ENCODE assay signal across 15 cellular contexts in genomic region chr16:76370344-76370743, GRCh38.
DNase-seq lines count a peak whose midpoint lies in the region; TF ChIP-seq lines count a peak whose summit lies in the region.
"Had no signal": no experiment of that assay in that cellular context is flagged by ENCODE, and none has a peak within 500 bp of the region (broad histone marks: within the 10 kb centered on the region; RNA-seq: fewer than 3 reads in every experiment).

No MANE protein-coding gene starts in this region.

- no peaks in the 10 kb centered on the region for H3K36me3 Mint-ChIP-seq in H9 (ENCODE audit: insufficient read depth in 1 of 3, low read depth in 3 of 3)
- no peaks in the 10 kb centered on the region for H3K36me3 Mint-ChIP-seq in endodermal cell (ENCODE audit: low read depth)
- no peaks in the 10 kb centered on the region for H3K36me3 Mint-ChIP-seq in neural progenitor cell
- H3K36me3 Mint-ChIP-seq: CD8-positive, alpha-beta memory T cell had no signal

- no peak overlapping the region for H2BK5ac ChIP-seq in H9 (ENCODE audit: insufficient read length, low read length)

- H3K4me1 ChIP-seq in H9 (ENCODE audit: insufficient read depth, low read length) (no peaks in the 10 kb centered on the region), endodermal cell (ENCODE audit: control insufficient read depth, insufficient read depth, low read length) (no peaks in the 10 kb centered on the region), neural progenitor cell (no peaks in the 10 kb centered on the region), BE2C (no peaks in the 10 kb centered on the region)
- no peaks in the 10 kb centered on the region for H3K4me1 ChIP-seq in effector memory CD4-positive, alpha-beta T cell (ENCODE audit: control insufficient read depth, insufficient read depth, low read length, poor library complexity, severe bottlenecking)
- H3K4me1 ChIP-seq: A549, BLaER1, Caco-2 had no signal

- H2AFZ ChIP-seq in H9 (ENCODE audit: low read length) = no peak overlapping the region
- peak overlapping the region; percentile 82 for H2AFZ ChIP-seq in neural progenitor cell (replicated peaks)

- no peak overlapping the region for H4K5ac ChIP-seq in H9 (ENCODE audit: insufficient read length, low read depth, low read length)

- H3K4me1 Mint-ChIP-seq in H9 = peaks cover 11% of the 10 kb centered on the region in 2 experiments; a peak in 3 of 4 replicates
- H3K4me1 Mint-ChIP-seq in endodermal cell = no peaks in the 10 kb centered on the region
- peaks cover 7% of the 10 kb centered on the region for H3K4me1 Mint-ChIP-seq in neural progenitor cell
- H3K4me1 Mint-ChIP-seq: CD8-positive, alpha-beta memory T cell had no signal

- H3K27ac Mint-ChIP-seq in H9 = no peak overlapping the region
- H3K27ac Mint-ChIP-seq in endodermal cell = no peak overlapping the region
- H3K27ac Mint-ChIP-seq in neural progenitor cell = no peak overlapping the region
- H3K27ac Mint-ChIP-seq: CD8-positive, alpha-beta memory T cell had no signal

- H3K27ac ChIP-seq in H9 (ENCODE audit: insufficient read length, low read depth, low read length) (no peak overlapping the region), endodermal cell (ENCODE audit: low read depth, low read length) (no peak overlapping the region), neural progenitor cell (no peak overlapping the region)
- no peak overlapping the region for H3K27ac ChIP-seq in effector memory CD4-positive, alpha-beta T cell (ENCODE audit: insufficient read depth, low read length, poor library complexity, severe bottlenecking)
- H3K27ac ChIP-seq: A549, BLaER1, HL-60 had no signal

- H3K79me1 ChIP-seq in H9 (ENCODE audit: insufficient read depth, low read depth, low read length, poor library complexity, severe bottlenecking) = no peaks in the 10 kb centered on the region

- no peak overlapping the region for H3K56ac ChIP-seq in H9 (ENCODE audit: insufficient read length, low read depth, low read length)

- no peak overlapping the region for H2BK15ac ChIP-seq in H9 (ENCODE audit: low read depth, low read length)

- H3T11ph ChIP-seq in H9 (ENCODE audit: low read length) = no peak overlapping the region

- H3K4me3 ChIP-seq in endodermal cell (ENCODE audit: low read length) (no peak overlapping the region), neural progenitor cell (no peak overlapping the region), BE2C (ENCODE audit: low read depth, low read length) (no peak overlapping the region)
- no peak overlapping the region for H3K4me3 ChIP-seq in effector memory CD4-positive, alpha-beta T cell (ENCODE audit: insufficient read depth, low read depth, low read length, poor library complexity, severe bottlenecking)
- H3K4me3 ChIP-seq: A549, BLaER1, K562 had no signal

- H2BK120ac ChIP-seq in H9 (ENCODE audit: low read depth, low read length, poor library complexity, severe bottlenecking) = no peak overlapping the region

- no peak overlapping the region for H3K14ac ChIP-seq in H9 (ENCODE audit: insufficient read depth, low read length)

- no peak overlapping the region for H2BK20ac ChIP-seq in H9 (ENCODE audit: low read depth, low read length, poor library complexity, severe bottlenecking)

- H3K79me2 ChIP-seq in H9 (ENCODE audit: insufficient read depth, low read length) (no peaks in the 10 kb centered on the region), neural progenitor cell (ENCODE audit: low read depth) (no peaks in the 10 kb centered on the region)

- no peak overlapping the region for H3K4me2 ChIP-seq in H9 (ENCODE audit: insufficient read depth, insufficient read length, low read length)
- no peak overlapping the region for H3K4me2 ChIP-seq in neural progenitor cell
- H3K4me2 ChIP-seq: A549, BLaER1 had no signal

- H3K36me3 ChIP-seq in endodermal cell (ENCODE audit: control insufficient read depth, insufficient read depth, low read length) (no peaks in the 10 kb centered on the region), neural progenitor cell (no peaks in the 10 kb centered on the region), BE2C (no peaks in the 10 kb centered on the region)
- no peaks in the 10 kb centered on the region for H3K36me3 ChIP-seq in effector memory CD4-positive, alpha-beta T cell (ENCODE audit: control insufficient read depth, insufficient read depth, low read length)
- H3K36me3 ChIP-seq: BLaER1 had no signal

- TF ChIP-seq CTCF in H9 (conservative IDR thresholded peaks at IDR 0.05) (no peak), endodermal cell (conservative IDR thresholded peaks at IDR 0.05) (no peak), neural progenitor cell (IDR thresholded peaks at IDR 0.05) (no peak), BE2C (IDR thresholded peaks at IDR 0.05; ENCODE audit: low read depth, low read length) (no peak)

- no peaks in the 10 kb centered on the region for H3K27me3 Mint-ChIP-seq in H9 (ENCODE audit: low read depth)
- peaks cover 3% of the 10 kb centered on the region for H3K27me3 Mint-ChIP-seq in endodermal cell (ENCODE audit: insufficient read depth)
- H3K27me3 Mint-ChIP-seq in neural progenitor cell (ENCODE audit: insufficient read depth, low read depth) = no peaks in the 10 kb centered on the region
- H3K27me3 Mint-ChIP-seq: CD8-positive, alpha-beta memory T cell had no signal

- H3F3A ChIP-seq in neural progenitor cell (ENCODE audit: low read depth) = no peaks in the 10 kb centered on the region

- H3K9ac ChIP-seq in H9 (ENCODE audit: extremely low read depth, insufficient read length, low read length) (no peak overlapping the region), endodermal cell (ENCODE audit: extremely low read depth, low read length, poor library complexity, severe bottlenecking) (no peak overlapping the region), neural progenitor cell (no peak overlapping the region)
- H3K9ac ChIP-seq: BLaER1 had no signal

- H4K91ac ChIP-seq in H9 (ENCODE audit: insufficient read length, low read depth, low read length) = no peak overlapping the region

- H2BK12ac ChIP-seq in H9 (ENCODE audit: insufficient read length, low read depth, low read length) = no peak overlapping the region

- no peak overlapping the region for H3K4ac ChIP-seq in H9 (ENCODE audit: low read depth, low read length)

- no peak overlapping the region for H3K23ac ChIP-seq in H9 (ENCODE audit: insufficient read length, low read depth, low read length)

- no peaks in the 10 kb centered on the region for H3K9me3 ChIP-seq in H9 (ENCODE audit: control insufficient read depth, low read depth, low read length)
- H3K9me3 ChIP-seq in endodermal cell (ENCODE audit: control insufficient read depth, low read length) = no peaks in the 10 kb centered on the region
- H3K9me3 ChIP-seq in neural progenitor cell (ENCODE audit: low read depth) = no peaks in the 10 kb centered on the region
- H3K9me3 ChIP-seq in effector memory CD4-positive, alpha-beta T cell (ENCODE audit: control insufficient read depth, low read length) = no peaks in the 10 kb centered on the region
- no peaks in the 10 kb centered on the region for H3K9me3 ChIP-seq in BE2C
- H3K9me3 ChIP-seq: A549, BLaER1, Caco-2 had no signal

- WGBS in H9 (ENCODE audit: extremely low coverage, insufficient read length, low lambda C conversion rate) = no CpG with 5 or more reads among the region's 4 CpGs
- 22 to 33% methylated on average over 4 of the region's 4 CpGs for WGBS in endodermal cell (ENCODE audit: insufficient coverage in 1 of 2, insufficient read length in 1 of 2), 2 experiments

- no peaks in the 10 kb centered on the region for H4K20me1 ChIP-seq in H9 (ENCODE audit: control insufficient read depth, insufficient read depth, insufficient read length)
- no peaks in the 10 kb centered on the region for H4K20me1 ChIP-seq in neural progenitor cell (ENCODE audit: low read depth)
- H4K20me1 ChIP-seq: BLaER1 had no signal

- H3K23me2 ChIP-seq in H9 (ENCODE audit: insufficient read length, low read depth, low read length, poor library complexity, severe bottlenecking) = no peaks in the 10 kb centered on the region

- H3K18ac ChIP-seq in H9 (ENCODE audit: insufficient read length, low read depth, low read length) = no peak overlapping the region

- no peak overlapping the region for H4K8ac ChIP-seq in H9 (replicated peaks; ENCODE audit: insufficient read length, low read depth, low read length)

- H2AK5ac ChIP-seq in H9 (ENCODE audit: insufficient read length, low read length) = no peak overlapping the region

- H3K9me3 Mint-ChIP-seq in H9 (no peaks in the 10 kb centered on the region), endodermal cell (no peaks in the 10 kb centered on the region), neural progenitor cell (no peaks in the 10 kb centered on the region)

- H3K27me3 ChIP-seq in H9 (ENCODE audit: insufficient read depth, low read length) (no peaks in the 10 kb centered on the region), endodermal cell (ENCODE audit: control insufficient read depth, insufficient read depth, low read length, poor library complexity, severe bottlenecking) (no peaks in the 10 kb centered on the region), neural progenitor cell (no peaks in the 10 kb centered on the region), BE2C (no peaks in the 10 kb centered on the region)
- no peaks in the 10 kb centered on the region for H3K27me3 ChIP-seq in effector memory CD4-positive, alpha-beta T cell (replicated peaks; ENCODE audit: control insufficient read depth, insufficient read depth, low read length, poor library complexity, severe bottlenecking)
- H3K27me3 ChIP-seq: BLaER1 had no signal

- peak; percentile 30 for DNase-seq in H9
- DNase-seq in endodermal cell = peak; percentile 52
- DNase-seq in neural progenitor cell (ENCODE audit: low spot score) = peak; percentile 16
- DNase-seq in stimulated activated CD4-positive, alpha-beta T cell treated with anti-CD3 and anti-CD28 coated beads, Interleukin-1b, Interleukin-23, amount 100 ng/mL, for 48 hours = no peak
- no peak for DNase-seq in effector memory CD4-positive, alpha-beta T cell
- no peak for DNase-seq in BE2C
- DNase-seq: Caco-2; CD8-positive, alpha-beta memory T cell; DND-41; GF-D8; GOT3 had no signal

- no peak overlapping the region for H3K4me3 Mint-ChIP-seq in H9
- H3K4me3 Mint-ChIP-seq in endodermal cell = no peak overlapping the region
- H3K4me3 Mint-ChIP-seq in neural progenitor cell = no peak overlapping the region
- H3K4me3 Mint-ChIP-seq: CD8-positive, alpha-beta memory T cell had no signal

Comparison
In these comparisons a context has a peak if more than half of its experiments do, and no peak if none do; other contexts are left out.
1. DNase-seq: peak in H9 (single experiment), endodermal cell (single experiment) and neural progenitor cell (single experiment); none in stimulated activated CD4-positive, alpha-beta T cell treated with anti-CD3 and anti-CD28 coated beads, Interleukin-1b, Interleukin-23, amount 100 ng/mL, for 48 hours (single experiment), effector memory CD4-positive, alpha-beta T cell (0 of 3) and BE2C (single experiment).